ENCODE assay signal across 9 cellular contexts in genomic region chr11:67304511-67305113, GRCh38. TPM values are rescaled to one million over a fixed set of nuclear protein-coding genes. Genes with fewer than 3 reads are reported as not detected.
DNase-seq lines count a peak whose midpoint lies in the region; ATAC-seq and TF ChIP-seq lines count a peak whose summit lies in the region.
"Had no signal": no experiment of that assay in that cellular context is flagged by ENCODE, and none has a peak within 500 bp of the region (broad histone marks: within the 10 kb centered on the region; RNA-seq: fewer than 3 reads in every experiment).

No MANE protein-coding gene starts in this region.

- H3K27me3 Mint-ChIP-seq in activated CD4-positive, alpha-beta T cell treated with anti-CD3 and anti-CD28 coated beads for 36 hours, result no peaks in the 10 kb centered on the region

- POLR2A ChIA-PET in activated CD4-positive, alpha-beta T cell treated with anti-CD3 and anti-CD28 coated beads for 36 hours (lab: Charles Lee), result interaction anchor here (0.7 to 0.9 kb wide), 2 partner anchors 9 to 37 kb away, joined by 5 to 6 read pairs; no protein-coding TSS in a partner anchor
- POLR2A ChIA-PET in HEK293T (lab: Yijun Ruan, JAX), result interaction anchor here (1.0 to 4.3 kb wide), 2 partner anchors 13 to 38 kb away, joined by 3 to 25 read pairs; no protein-coding TSS in a partner anchor

- TF ChIP-seq EP300 in stomach (IDR thresholded peaks at IDR 0.05), result no peak

- H3K36me3 Mint-ChIP-seq in activated CD4-positive, alpha-beta T cell treated with anti-CD3 and anti-CD28 coated beads for 36 hours (ENCODE audit: low read depth), result peaks cover 10% of the 10 kb centered on the region

- H3K4me3 Mint-ChIP-seq in activated CD4-positive, alpha-beta T cell treated with anti-CD3 and anti-CD28 coated beads for 36 hours, result peak overlapping the region; percentile 52

- H3K4me3 ChIP-seq in ascending aorta (peak overlapping the region; percentile 76 to 97), kidney epithelial cell (ENCODE audit: low read depth, low read length) (peak overlapping the region; percentile 95), stomach (peak overlapping the region; percentile 75 to 94 (median 92))

- peaks cover 9 to 18% of the 10 kb centered on the region in 2 donors for H3K4me1 ChIP-seq in ascending aorta
- peaks cover 26 to 38% (median 36%) of the 10 kb centered on the region in 4 donors for H3K4me1 ChIP-seq in stomach

- H3K27ac Mint-ChIP-seq in activated CD4-positive, alpha-beta T cell treated with anti-CD3 and anti-CD28 coated beads for 36 hours, result no peak overlapping the region

- intact Hi-C loops in activated CD4-positive, alpha-beta T cell treated with anti-CD3 and anti-CD28 coated beads for 36 hours (cut with DNase I, micrococcal nuclease), result no loop called here
- intact Hi-C loops in ascending aorta (cut with DNase I), result no loop called here
- intact Hi-C loops in stomach (cut with DNase I; ENCODE audit: low total_unique reads), result no loop called here

- H3K36me3 ChIP-seq in ascending aorta, result peaks cover 40 to 51% of the 10 kb centered on the region in 2 donors
- peaks cover 1% of the 10 kb centered on the region for H3K36me3 ChIP-seq in kidney epithelial cell (ENCODE audit: control insufficient read depth, insufficient read depth, low read length)
- peaks cover 32 to 60% (median 52%) of the 10 kb centered on the region in 4 donors for H3K36me3 ChIP-seq in stomach

- TF ChIP-seq POLR2A in stomach (IDR thresholded peaks at IDR 0.05), result no peak

- peak overlapping the region; percentile 68 to 72 for H3K27ac ChIP-seq in ascending aorta
- peak overlapping the region in 4 of 5 donors; percentile 86 to 96 (median 91) for H3K27ac ChIP-seq in stomach

- H3K4me1 Mint-ChIP-seq in activated CD4-positive, alpha-beta T cell treated with anti-CD3 and anti-CD28 coated beads for 36 hours, result no peaks in the 10 kb centered on the region

- TF ChIP-seq CTCF in ascending aorta (IDR thresholded peaks at IDR 0.05) (no peak), kidney epithelial cell (IDR thresholded peaks at IDR 0.05; ENCODE audit: insufficient read depth, low read length, poor library complexity, severe bottlenecking) (no peak), stomach (IDR thresholded peaks at IDR 0.05) (no peak)

- DNase-seq in activated CD4-positive, alpha-beta T cell treated with anti-CD3 and anti-CD28 coated beads for 36 hours, result no peak
- DNase-seq in activated CD4-positive, alpha-beta T cell treated with anti-CD3 and anti-CD28 coated beads for 1 hour, result no peak
- DNase-seq in ascending aorta (ENCODE audit: low spot score in 2 of 2), result peak in 1 of 2 donors; percentile 59
- DNase-seq in kidney epithelial cell (ENCODE audit: low read depth), result no peak
- no peak for DNase-seq in stomach
- no peak for DNase-seq in HEK293T (ENCODE audit: extremely low spot score)
- DNase-seq: AML-193 had no signal

- H3K27me3 ChIP-seq in ascending aorta, result no peaks in the 10 kb centered on the region
- no peaks in the 10 kb centered on the region for H3K27me3 ChIP-seq in kidney epithelial cell (ENCODE audit: control insufficient read depth, insufficient read depth, low read length)
- H3K27me3 ChIP-seq in stomach, result no peaks in the 10 kb centered on the region

- 57 to 82% (median 65%) methylated on average over 13 to 14 of the region's 14 CpGs for WGBS in stomach, 5 donors

- no peaks in the 10 kb centered on the region for H3K9me3 ChIP-seq in ascending aorta
- no peaks in the 10 kb centered on the region for H3K9me3 ChIP-seq in stomach

- H3K9me3 Mint-ChIP-seq in activated CD4-positive, alpha-beta T cell treated with anti-CD3 and anti-CD28 coated beads for 36 hours (ENCODE audit: low read depth), result no peaks in the 10 kb centered on the region

- CTCF ChIA-PET in activated CD4-positive, alpha-beta T cell treated with anti-CD3 and anti-CD28 coated beads for 36 hours (lab: Charles Lee), result interaction anchor here (0.8 to 1.8 kb wide), 4 partner anchors 11 to 47 kb away, joined by 3 to 8 read pairs (median 6); no protein-coding TSS in a partner anchor
- CTCF ChIA-PET in HEK293T (lab: Yijun Ruan, JAX), result interaction anchor here (1.5 kb wide), 1 partner anchor 11 kb away, joined by 3 read pairs; no protein-coding TSS in a partner anchor

- ATAC-seq in activated CD4-positive, alpha-beta T cell treated with anti-CD3 and anti-CD28 coated beads for 36 hours, result no peak
- ATAC-seq in HG03139 (IDR thresholded peaks at IDR 0.05; ENCODE audit: unreplicated experiment), result no peak
- no peak for ATAC-seq in GM18520 (IDR thresholded peaks at IDR 0.05; ENCODE audit: unreplicated experiment)

TF ChIP-seq in HEK293T, 16 proteins besides CTCF, POLR2A, EP300 and RAD21:
- TF ChIP-seq HDGF (IDR thresholded peaks at IDR 0.05; ENCODE audit: borderline replicate concordance), result no peak
- no peak for TF ChIP-seq ELF4 (IDR thresholded peaks at IDR 0.05)
- no peak for TF ChIP-seq FOXM1 (IDR thresholded peaks at IDR 0.05; ENCODE audit: borderline replicate concordance)
- no peak for TF ChIP-seq ZNF384 (IDR thresholded peaks at IDR 0.05)
- TF ChIP-seq SP1 (IDR thresholded peaks at IDR 0.05), result no peak

RNA-seq across cellular contexts. Expression of gene SSH3, which starts 1.3 kb away (rescaled TPM):
- 10 to 100 TPM in 1 of 2 experiments, 1 to 10 TPM in 1; 6.0 to 11.1 TPM for total RNA-seq in activated CD4-positive, alpha-beta T cell treated with anti-CD3 and anti-CD28 coated beads for 36 hours
- 30.9 TPM for total RNA-seq in ascending aorta
- 37.2 and 39.9 TPM in 2 replicates for total RNA-seq in kidney epithelial cell
- total RNA-seq in stomach, result 100 to 1,000 TPM in 3 of 5 donors, 10 to 100 TPM in 2; 23.5 to 217 (median 103) TPM
- 10 to 100 TPM; 18.8 to 34.3 (median 22.6) TPM for polyA plus RNA-seq in stomach

RNA-seq across cellular contexts. Expression of gene ANKRD13D, which starts 15.5 kb away (rescaled TPM):
- 10 to 100 TPM; 44.9 to 69.5 TPM for total RNA-seq in activated CD4-positive, alpha-beta T cell treated with anti-CD3 and anti-CD28 coated beads for 36 hours
- total RNA-seq in ascending aorta, result 54.7 TPM
- total RNA-seq in kidney epithelial cell, result 36.6 and 48.5 TPM in 2 replicates
- total RNA-seq in stomach, result 10 to 100 TPM; 24.6 to 96.4 (median 42.6) TPM
- polyA plus RNA-seq in stomach, result 10 to 100 TPM; 18.5 to 61.3 (median 30.9) TPM

RNA-seq across cellular contexts. Expression of gene GRK2, which starts 38.3 kb away (rescaled TPM):
- total RNA-seq in activated CD4-positive, alpha-beta T cell treated with anti-CD3 and anti-CD28 coated beads for 36 hours, result 100 to 1,000 TPM; 202 to 241 TPM
- total RNA-seq in ascending aorta (65.3 TPM), kidney epithelial cell (46.4 and 51.3 TPM in 2 replicates), stomach (100 to 1,000 TPM in 4 of 5 donors, 10 to 100 TPM in 1; 53.8 to 266 (median 131) TPM)
- polyA plus RNA-seq in stomach, result 10 to 100 TPM; 44.0 to 59.4 (median 46.5) TPM

RNA-seq across cellular contexts. Expression of gene POLD4, which starts 48.7 kb away (rescaled TPM):
- 10 to 100 TPM; 31.3 to 37.5 TPM for total RNA-seq in activated CD4-positive, alpha-beta T cell treated with anti-CD3 and anti-CD28 coated beads for 36 hours
- 107 TPM for total RNA-seq in ascending aorta
- 70.7 and 75.5 TPM in 2 replicates for total RNA-seq in kidney epithelial cell
- 100 to 1,000 TPM in 1 of 5 donors, 10 to 100 TPM in 4; 13.8 to 117 (median 54.8) TPM for total RNA-seq in stomach
- polyA plus RNA-seq in stomach, result 100 to 1,000 TPM; 129 to 316 (median 153) TPM
